In the genomic region with DNA sequence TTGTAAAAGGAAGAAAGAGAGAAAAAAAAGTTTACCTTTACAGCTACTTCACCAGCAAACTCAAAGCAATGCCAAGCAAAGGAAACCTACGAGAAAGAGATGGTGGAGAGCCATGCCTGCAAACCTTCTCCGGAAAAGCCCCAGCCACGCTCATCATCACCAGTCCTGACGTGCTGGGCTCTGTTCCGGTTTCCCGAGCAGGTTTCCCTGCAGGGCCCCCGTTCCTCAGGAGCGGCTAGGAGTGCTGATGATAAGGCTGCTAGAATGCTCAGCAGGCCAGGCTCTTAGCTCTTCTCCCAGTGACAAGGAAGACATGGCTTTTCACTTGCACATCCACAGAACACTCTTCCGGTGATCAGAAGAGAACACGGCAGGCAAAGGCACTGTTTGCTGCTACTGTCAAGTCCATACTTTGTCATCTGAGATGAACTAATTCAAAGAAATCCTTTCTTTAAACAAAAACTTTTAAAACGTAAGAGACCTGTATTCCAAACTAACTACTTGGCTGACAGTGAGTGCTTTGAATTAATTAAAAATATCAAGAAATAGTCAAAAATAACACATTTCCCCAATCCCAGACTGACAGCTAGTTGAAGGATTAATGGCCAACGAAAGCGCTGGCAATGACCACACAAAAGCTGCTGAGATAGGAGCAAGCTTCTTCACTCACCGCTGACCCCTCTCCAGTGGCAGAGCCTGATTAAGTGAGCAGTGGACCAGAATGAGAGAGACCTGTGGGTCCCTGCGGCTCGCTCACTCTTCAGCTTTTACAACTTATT, we compare ENCODE assay signal across 29 cellular contexts. TPM values are rescaled to one million over a fixed set of nuclear protein-coding genes. Genes with fewer than 3 reads are reported as not detected.
A peak's percentile ranks its signal among the peaks of the same experiment; 100 is the strongest.
DNase-seq lines count a peak whose midpoint lies in the region; ATAC-seq and TF ChIP-seq lines count a peak whose summit lies in the region.
"Had no signal": no experiment of that assay in that cellular context is flagged by ENCODE, and none has a peak within 500 bp of the region (broad histone marks: within the 10 kb centered on the region; RNA-seq: fewer than 3 reads in every experiment).

No MANE protein-coding gene starts in this region.

- H3K9me3 ChIP-seq in endocrine pancreas (ENCODE audit: control insufficient read depth, low read length) (no peaks in the 10 kb centered on the region), right atrium auricular region (no peaks in the 10 kb centered on the region), thymus (ENCODE audit: control insufficient read depth) (no peaks in the 10 kb centered on the region)
- H3K9me3 ChIP-seq: sigmoid colon had no signal

- no peaks in the 10 kb centered on the region for H3K36me3 ChIP-seq in endocrine pancreas (ENCODE audit: control insufficient read depth, insufficient read depth, low read length)
- H3K36me3 ChIP-seq in right atrium auricular region = no peaks in the 10 kb centered on the region
- H3K36me3 ChIP-seq in thymus (ENCODE audit: control insufficient read depth, insufficient read depth) = peaks cover 25% of the 10 kb centered on the region

- 90% methylated on average over 16 of the region's 16 CpGs for WGBS in thymus

- no peak for TF ChIP-seq CTCF in right atrium auricular region (IDR thresholded peaks at IDR 0.05)

- peak overlapping the region; percentile 60 to 67 for H3K27ac ChIP-seq in right atrium auricular region
- H3K27ac ChIP-seq in thymus (ENCODE audit: low read depth) = peak overlapping the region; percentile 26
- H3K27ac ChIP-seq: 22Rv1, C4-2B, sigmoid colon had no signal

- H3K27me3 ChIP-seq in endocrine pancreas (ENCODE audit: control insufficient read depth, insufficient read depth, low read length) (no peaks in the 10 kb centered on the region), right atrium auricular region (no peaks in the 10 kb centered on the region), thymus (ENCODE audit: control insufficient read depth, insufficient read depth) (no peaks in the 10 kb centered on the region)

- H3K4me1 ChIP-seq in endocrine pancreas (ENCODE audit: control insufficient read depth, insufficient read depth, low read length) (no peaks in the 10 kb centered on the region), right atrium auricular region (peaks cover 4 to 63% of the 10 kb centered on the region in 2 donors), thymus (ENCODE audit: control insufficient read depth, insufficient read depth, low read length) (no peaks in the 10 kb centered on the region)

- H3K27me3 Mint-ChIP-seq in activated naive CD8-positive, alpha-beta T cell = no peaks in the 10 kb centered on the region
- H3K27me3 Mint-ChIP-seq in activated naive CD8-positive, alpha-beta T cell treated with anti-CD3 and anti-CD28 coated beads, Interleukin-2, amount 50 U/mL, for 24 hours = no peaks in the 10 kb centered on the region
- H3K27me3 Mint-ChIP-seq in activated naive CD4-positive, alpha-beta T cell treated with anti-CD3 and anti-CD28 coated beads, Interleukin-2, amount 10 ng/mL, durations not matched to agents 7 days and 5 days = peaks cover 30% of the 10 kb centered on the region
- H3K27me3 Mint-ChIP-seq: activated T-cell treated with anti-CD3 and anti-CD28 coated beads, Interleukin-2, amount 50 U/mL, for 24 hours had no signal

- ATAC-seq in activated naive CD8-positive, alpha-beta T cell treated with anti-CD3 and anti-CD28 coated beads, Interleukin-2, amount 50 U/mL, for 24 hours = no peak
- ATAC-seq: SK-N-SH treated with all-trans-retinoic acid at 6 μM for 48 hours had no signal

- H3K27ac Mint-ChIP-seq in activated naive CD8-positive, alpha-beta T cell = no peak overlapping the region
- H3K27ac Mint-ChIP-seq in activated naive CD8-positive, alpha-beta T cell treated with anti-CD3 and anti-CD28 coated beads, Interleukin-2, amount 50 U/mL, for 24 hours = no peak overlapping the region
- no peak overlapping the region for H3K27ac Mint-ChIP-seq in activated naive CD4-positive, alpha-beta T cell treated with anti-CD3 and anti-CD28 coated beads, Interleukin-2, amount 10 ng/mL, durations not matched to agents 7 days and 5 days
- H3K27ac Mint-ChIP-seq: activated T-cell treated with anti-CD3 and anti-CD28 coated beads, Interleukin-2, amount 50 U/mL, for 24 hours; HFFc6; memory B cell had no signal

- no peaks in the 10 kb centered on the region for H3K36me3 Mint-ChIP-seq in activated naive CD8-positive, alpha-beta T cell
- H3K36me3 Mint-ChIP-seq in activated naive CD8-positive, alpha-beta T cell treated with anti-CD3 and anti-CD28 coated beads, Interleukin-2, amount 50 U/mL, for 24 hours (ENCODE audit: low read depth) = no peaks in the 10 kb centered on the region
- peaks cover 14% of the 10 kb centered on the region for H3K36me3 Mint-ChIP-seq in activated naive CD4-positive, alpha-beta T cell treated with anti-CD3 and anti-CD28 coated beads, Interleukin-2, amount 10 ng/mL, durations not matched to agents 7 days and 5 days

- peaks cover 26% of the 10 kb centered on the region for H3K4me1 Mint-ChIP-seq in activated naive CD8-positive, alpha-beta T cell (ENCODE audit: low read depth)
- peaks cover 8% of the 10 kb centered on the region for H3K4me1 Mint-ChIP-seq in activated naive CD8-positive, alpha-beta T cell treated with anti-CD3 and anti-CD28 coated beads, Interleukin-2, amount 50 U/mL, for 24 hours
- peaks cover 20% of the 10 kb centered on the region for H3K4me1 Mint-ChIP-seq in activated naive CD4-positive, alpha-beta T cell treated with anti-CD3 and anti-CD28 coated beads, Interleukin-2, amount 10 ng/mL, durations not matched to agents 7 days and 5 days

- no peak overlapping the region for H3K4me3 ChIP-seq in endocrine pancreas (ENCODE audit: control insufficient read depth, insufficient read depth, low read length)
- H3K4me3 ChIP-seq in right atrium auricular region = no peak overlapping the region
- no peak overlapping the region for H3K4me3 ChIP-seq in thymus (ENCODE audit: low read length)
- H3K4me3 ChIP-seq: sigmoid colon had no signal

- peak overlapping the region; percentile 23 for H3K9ac ChIP-seq in endocrine pancreas (ENCODE audit: control insufficient read depth, insufficient read depth, low read length)

- CTCF ChIA-PET in activated naive CD4-positive, alpha-beta T cell treated with anti-CD3 and anti-CD28 coated beads, Interleukin-2, amount 10 ng/mL, durations not matched to agents 7 days and 5 days (lab: Charles Lee) = interaction anchor here (0.6 to 3.1 kb wide), 2 partner anchors 39 to 169 kb away, joined by 3 to 13 read pairs; no protein-coding TSS in a partner anchor

- DNase-seq in activated naive CD8-positive, alpha-beta T cell treated with anti-CD3 and anti-CD28 coated beads, Interleukin-2, amount 50 U/mL, for 24 hours = no peak
- DNase-seq in right atrium auricular region (ENCODE audit: low spot score) = no peak
- no peak for DNase-seq in activated naive CD4-positive, alpha-beta T cell treated with anti-CD3 and anti-CD28 coated beads, Interleukin-2, amount 10 ng/mL, durations not matched to agents 7 days and 5 days
- no peak for DNase-seq in activated T-cell treated with anti-CD3 and anti-CD28 coated beads for 4 hours
- DNase-seq in NCI-H2196 (lab: John Stamatoyannopoulos, UW; ENCODE audit: unreplicated experiment) = no peak
- DNase-seq: activated CD4-positive, alpha-beta T cell treated with anti-CD3 and anti-CD28 coated beads for 4 hours; activated T-cell treated with anti-CD3 and anti-CD28 coated beads, Interleukin-2, amount 50 U/mL, for 24 hours; HFFc6; NCI-H1436 treated with DMSO at 0.1 percent for 48 hours; NCI-H2107; NCI-H446; NCI-H82; sigmoid colon; stimulated activated naive CD4-positive, alpha-beta T cell; T-helper 2 cell had no signal

- H3K4me3 Mint-ChIP-seq in activated naive CD8-positive, alpha-beta T cell = peak overlapping the region; percentile 10
- H3K4me3 Mint-ChIP-seq in activated naive CD8-positive, alpha-beta T cell treated with anti-CD3 and anti-CD28 coated beads, Interleukin-2, amount 50 U/mL, for 24 hours = no peak overlapping the region
- no peak overlapping the region for H3K4me3 Mint-ChIP-seq in activated naive CD4-positive, alpha-beta T cell treated with anti-CD3 and anti-CD28 coated beads, Interleukin-2, amount 10 ng/mL, durations not matched to agents 7 days and 5 days
- H3K4me3 Mint-ChIP-seq: activated T-cell treated with anti-CD3 and anti-CD28 coated beads, Interleukin-2, amount 50 U/mL, for 24 hours; HFFc6; memory B cell had no signal

- H3K9me3 Mint-ChIP-seq in activated naive CD8-positive, alpha-beta T cell (ENCODE audit: low read depth) = no peaks in the 10 kb centered on the region
- H3K9me3 Mint-ChIP-seq in activated naive CD8-positive, alpha-beta T cell treated with anti-CD3 and anti-CD28 coated beads, Interleukin-2, amount 50 U/mL, for 24 hours = no peaks in the 10 kb centered on the region
- no peaks in the 10 kb centered on the region for H3K9me3 Mint-ChIP-seq in activated naive CD4-positive, alpha-beta T cell treated with anti-CD3 and anti-CD28 coated beads, Interleukin-2, amount 10 ng/mL, durations not matched to agents 7 days and 5 days
- H3K9me3 Mint-ChIP-seq: activated T-cell treated with anti-CD3 and anti-CD28 coated beads, Interleukin-2, amount 50 U/mL, for 24 hours; memory B cell had no signal

RNA-seq across cellular contexts. Expression of gene DUSP8, which starts 35.8 kb away (rescaled TPM):
- total RNA-seq in right atrium auricular region = 10 to 100 TPM in 1 of 2 donors, 1 to 10 TPM in 1; 4.4 to 24.5 TPM
- 2.9 TPM for polyA plus RNA-seq in thymus

RNA-seq across cellular contexts. Expression of gene KRTAP5-1, which starts 48.8 kb away (rescaled TPM):
- not detected for total RNA-seq in right atrium auricular region
- polyA plus RNA-seq in thymus = not detected
- total RNA-seq: activated CD8-positive, alpha-beta memory T cell treated with anti-CD3 and anti-CD28 coated beads for 36 hours; Daoy; dermis microvascular lymphatic vessel endothelial cell; fibroblast of lung; HFFc6; kidney epithelial cell; sigmoid colon; temporal lobe; urinary bladder had no signal
- polyA plus RNA-seq: fibroblast of lung, sigmoid colon, urinary bladder had no signal

RNA-seq across cellular contexts. Expression of gene MOB2, which starts 49.7 kb away (rescaled TPM):
- total RNA-seq in right atrium auricular region = 10 to 100 TPM; 22.0 to 27.9 TPM
- polyA plus RNA-seq in thymus = 46.5 TPM
